Comparison of ENCODE assay signal across 25 cellular contexts in genomic region chr15:61103026-61103425, GRCh38.
"Had no signal": no experiment of that assay in that cellular context is flagged by ENCODE, and none has a peak within 500 bp of the region (broad histone marks: within the 10 kb centered on the region; RNA-seq: fewer than 3 reads in every experiment).

No MANE protein-coding gene starts in this region.

- H3K27me3 ChIP-seq: colonic mucosa, esophagus muscularis mucosa, foreskin keratinocyte, gastroesophageal sphincter, heart left ventricle, hepatocyte had no signal

- H3K36me3 ChIP-seq: colonic mucosa, esophagus muscularis mucosa, gastroesophageal sphincter, heart left ventricle, left ventricle myocardium inferior, lower lobe of right lung had no signal

- H3K27ac Mint-ChIP-seq: dendritic cell treated with granulocyte-macrophage colony-stimulating factor and Interleukin-4, amounts not matched to agents 40 ng/mL and 50 ng/mL, for 4 days; effector memory CD8-positive, alpha-beta T cell; mesothelial cell of epicardium had no signal

- H3K27ac ChIP-seq: colonic mucosa, esophagus muscularis mucosa, foreskin keratinocyte, gastroesophageal sphincter, heart left ventricle, hepatocyte, lower lobe of right lung had no signal

- H3K4me1 ChIP-seq: colonic mucosa, foreskin keratinocyte, left ventricle myocardium inferior, lower lobe of right lung had no signal

- FAIRE-seq: endothelial cell of umbilical vein, frontal cortex, kidney had no signal

- ATAC-seq: effector memory CD8-positive, alpha-beta T cell; foreskin keratinocyte; gastroesophageal sphincter; heart left ventricle; left colon; left lobe of liver; lower lobe of right lung; mucosa of descending colon had no signal

- H3K4me3 ChIP-seq: colonic mucosa, esophagus muscularis mucosa, gastroesophageal sphincter, heart left ventricle, hepatocyte, left ventricle myocardium inferior, lower lobe of right lung, mucosa of descending colon had no signal

- H3K36me3 Mint-ChIP-seq: immature natural killer cell, naive B cell had no signal

- H3K9me3 Mint-ChIP-seq: dendritic cell treated with granulocyte-macrophage colony-stimulating factor and Interleukin-4, amounts not matched to agents 40 ng/mL and 50 ng/mL, for 4 days; effector memory CD8-positive, alpha-beta T cell; immature natural killer cell had no signal

- DNase-seq: colonic mucosa; cortex of kidney; effector CD8-positive, alpha-beta T cell; effector memory CD8-positive, alpha-beta T cell; foreskin keratinocyte; heart left ventricle; hypothalamus; immature natural killer cell; islet precursor cell; kidney; kidney glomerular epithelial cell; left colon; left ventricle myocardium inferior; lower lobe of right lung; mesenchymal stem cell; mucosa of descending colon; naive B cell had no signal

- H3K27me3 Mint-ChIP-seq: dendritic cell treated with granulocyte-macrophage colony-stimulating factor and Interleukin-4, amounts not matched to agents 40 ng/mL and 50 ng/mL, for 4 days had no signal

- H3K4me3 Mint-ChIP-seq: dendritic cell treated with granulocyte-macrophage colony-stimulating factor and Interleukin-4, amounts not matched to agents 40 ng/mL and 50 ng/mL, for 4 days; effector memory CD8-positive, alpha-beta T cell; immature natural killer cell; mesothelial cell of epicardium; naive B cell had no signal

- H3K9me3 ChIP-seq: colonic mucosa, esophagus muscularis mucosa, gastroesophageal sphincter, heart left ventricle, left ventricle myocardium inferior, lower lobe of right lung, mucosa of descending colon had no signal

- H3K4me1 Mint-ChIP-seq: immature natural killer cell, naive B cell had no signal
